Comparison of ENCODE assay signal across 34 cellular contexts in the genomic region with DNA sequence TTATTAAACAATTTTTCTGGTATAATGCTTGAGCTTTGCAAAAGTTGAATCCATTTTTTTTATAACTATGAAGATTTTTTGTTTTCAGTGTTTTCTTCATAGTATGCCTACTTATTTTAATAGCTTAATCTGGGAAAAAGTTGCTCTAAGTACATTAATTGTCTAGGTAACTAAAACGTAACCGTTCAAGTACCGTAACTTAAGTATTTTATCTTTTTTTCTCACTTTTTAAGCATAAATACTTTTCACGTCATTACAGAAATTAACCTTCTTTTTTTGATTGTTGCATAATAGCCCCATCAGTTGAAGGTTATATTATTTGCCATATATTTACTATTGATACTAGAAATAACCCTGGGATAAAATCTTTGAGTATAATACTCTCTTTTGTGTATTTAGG.
"Had no signal": no experiment of that assay in that cellular context is flagged by ENCODE, and none has a peak within 500 bp of the region (broad histone marks: within the 10 kb centered on the region; RNA-seq: fewer than 3 reads in every experiment).

No MANE protein-coding gene starts in this region.

- H3K9me3 ChIP-seq: MG63 had no signal

- DNase-seq: Karpas-422, Kasumi-1, MG63, MM.1S, MV-4-11, NCI-H1048, NCI-H1092, NCI-H1092 treated with DMSO at 0.1 percent for 48 hours, NCI-H1105, NCI-H1105 treated with DMSO at 0.1 percent for 48 hours, NCI-H1417, NCI-H1417 treated with DMSO at 0.1 percent for 48 hours, NCI-H1436, NCI-H1436 treated with DMSO at 0.1 percent for 48 hours, NCI-H146, NCI-H1694, NCI-H1694 treated with DMSO at 0.1 percent for 48 hours, NCI-H187, NCI-H187 treated with DMSO at 0.1 percent for 48 hours, NCI-H1930, NCI-H2029, NCI-H2029 treated with DMSO at 0.1 percent for 48 hours, NCI-H2081, NCI-H2081 treated with DMSO at 0.1 percent for 48 hours, NCI-H2107, NCI-H2171, NCI-H2171 treated with DMSO at 0.1 percent for 48 hours, NCI-H2227 treated with DMSO at 0.1 percent for 48 hours, NCI-H226, NCI-H345, NCI-H446, NCI-H446 treated with DMSO at 0.1 percent for 48 hours, NCI-H510A, NCI-H510A treated with DMSO at 0.1 percent for 48 hours had no signal

- H3K27me3 ChIP-seq: MG63 had no signal

- H3K4me3 ChIP-seq: MG63 had no signal

- H3K36me3 ChIP-seq: MG63 had no signal
